ENCODE assay signal across 19 cellular contexts in genomic region chr20:17298751-17299150, GRCh38.
A peak's percentile ranks its signal among the peaks of the same experiment; 100 is the strongest.
DNase-seq lines count a peak whose midpoint lies in the region; ATAC-seq, FAIRE-seq and TF ChIP-seq lines count a peak whose summit lies in the region.
"Had no signal": no experiment of that assay in that cellular context is flagged by ENCODE, and none has a peak within 500 bp of the region (broad histone marks: within the 10 kb centered on the region; RNA-seq: fewer than 3 reads in every experiment).

No MANE protein-coding gene starts in this region.

- no peaks in the 10 kb centered on the region for H3K9me2 ChIP-seq in Karpas-422 (replicated peaks; ENCODE audit: insufficient read depth, low read length)

- no peak for TF ChIP-seq EP300 in K562 (IDR thresholded peaks at IDR 0.05; ENCODE audit: low read length)

- H3K4me2 ChIP-seq in K562 (ENCODE audit: insufficient read depth, low read length): no peak overlapping the region
- H3K4me2 ChIP-seq in Karpas-422 (ENCODE audit: low read depth, low read length, poor library complexity, severe bottlenecking): no peak overlapping the region
- H3K4me2 ChIP-seq: GM23338 had no signal

- no TSS peak for BruUV-seq in A673 (replicated peaks; lab: Mats Ljungman, UMichigan)
- no TSS peak for BruUV-seq in K562 (replicated peaks; lab: Mats Ljungman, UMichigan)

- intact Hi-C loops in A673 (cut with micrococcal nuclease; ENCODE audit: unreplicated experiment): loop anchor here (5.0 kb wide), 1 partner anchor 126 kb away; no protein-coding TSS in a partner anchor
- intact Hi-C loops in K562 (cut with micrococcal nuclease): no loop called here

- CTCF ChIA-PET in A673 (lab: Charles Lee) (no interaction called here), K562 (lab: Yijun Ruan, JAX; ENCODE audit: low intra/inter-chr PET ratio) (no interaction called here)

- H3K27me3 ChIP-seq in A673 (replicated peaks; ENCODE audit: insufficient read depth, low read depth, low read length, poor library complexity) (no peaks in the 10 kb centered on the region), K562 (ENCODE audit: control insufficient read depth in 2 of 2, insufficient read depth in 2 of 2, low read length in 2 of 2) (no peaks in the 10 kb centered on the region), Karpas-422 (ENCODE audit: low read length) (no peaks in the 10 kb centered on the region)

- WGBS in K562 (ENCODE audit: insufficient coverage, low coverage, missing lambda C conversion rate): 0% methylated on average over 2 of the region's 2 CpGs

- FAIRE-seq in K562 (lab: Jason Lieb, UNC) (no peak), islet of Langerhans (lab: Jason Lieb, UNC) (peak; percentile 30)
- FAIRE-seq: GM12891, GM18507 had no signal

- no peak for TF ChIP-seq POLR2A in K562 (conservative IDR thresholded peaks at IDR 0.05)

- no peaks in the 10 kb centered on the region for H4K20me1 ChIP-seq in K562 (replicated peaks; ENCODE audit: control insufficient read depth, insufficient read depth, low read length)
- no peaks in the 10 kb centered on the region for H4K20me1 ChIP-seq in Karpas-422 (ENCODE audit: insufficient read depth, low read depth, low read length)

- no peaks in the 10 kb centered on the region for H3K9me1 ChIP-seq in K562 (ENCODE audit: control insufficient read depth, insufficient read depth, low read length)

- peaks cover 53% of the 10 kb centered on the region for H3K4me1 ChIP-seq in A673 (ENCODE audit: insufficient read depth, low read length, poor library complexity, severe bottlenecking)
- H3K4me1 ChIP-seq in K562 (replicated peaks in 1 of 2; ENCODE audit: control insufficient read depth in 2 of 2, insufficient read depth in 2 of 2, low read length in 2 of 2): no peaks in the 10 kb centered on the region
- no peaks in the 10 kb centered on the region for H3K4me1 ChIP-seq in Karpas-422 (ENCODE audit: low read length)

- ATAC-seq in K562: no peak
- ATAC-seq: GM23338 had no signal

- TF ChIP-seq RAD21 in K562 (CRISPR knock-in tag; conservative IDR thresholded peaks at IDR 0.05 in 1 of 2, IDR thresholded peaks at IDR 0.05 in 1 of 2): no peak

- H3K36me3 ChIP-seq in A673 (ENCODE audit: insufficient read depth, low read length, poor library complexity, severe bottlenecking): peaks cover 10% of the 10 kb centered on the region
- no peaks in the 10 kb centered on the region for H3K36me3 ChIP-seq in K562 (ENCODE audit: control insufficient read depth, insufficient read depth, low read length)
- no peaks in the 10 kb centered on the region for H3K36me3 ChIP-seq in Karpas-422 (ENCODE audit: insufficient read depth, low read length)

- H3K27ac ChIP-seq in A673 (ENCODE audit: low read depth, low read length, poor library complexity, severe bottlenecking): peak overlapping the region; percentile 34
- H3K27ac ChIP-seq in K562 (ENCODE audit: extremely low read depth, low read depth, low read length): no peak overlapping the region
- no peak overlapping the region for H3K27ac ChIP-seq in Karpas-422 (ENCODE audit: low read length)

- H3K79me2 ChIP-seq in K562 (ENCODE audit: control insufficient read depth, insufficient read depth, low read length) (no peaks in the 10 kb centered on the region), Karpas-422 (ENCODE audit: low read length) (no peaks in the 10 kb centered on the region)

- H3K9me3 ChIP-seq in A673 (ENCODE audit: low read depth, low read length, poor library complexity, severe bottlenecking): peaks cover 11% of the 10 kb centered on the region
- H3K9me3 ChIP-seq in K562 (replicated peaks; ENCODE audit: control insufficient read depth, insufficient read depth, low read depth, low read length): no peaks in the 10 kb centered on the region
- H3K9me3 ChIP-seq in Karpas-422 (ENCODE audit: low read length): no peaks in the 10 kb centered on the region

- no peak for DNase-seq in A673 (ENCODE audit: low spot score)
- DNase-seq in K562 (ENCODE audit: extremely low read depth in 1 of 4, low spot score in 3 of 4): no peak
- no peak for DNase-seq in Karpas-422
- DNase-seq in iPS-NIHi11 (ENCODE audit: low spot score): no peak
- no peak for DNase-seq in NCI-H1694 treated with DMSO at 0.1 percent for 48 hours (lab: John Stamatoyannopoulos, UW)
- DNase-seq: ACHN; C1 segment of cervical spinal cord; Calu3; CD4-positive, alpha-beta memory T cell; COR-L47; DMS53; DMS79 treated with DMSO at 0.1 percent for 48 hours; GF-D8; H7; HCEC 1CT had no signal

- TF ChIP-seq CTCF in A673 (conservative IDR thresholded peaks at IDR 0.05; ENCODE audit: low read depth, low read length) (no peak), K562 (IDR thresholded peaks at IDR 0.05 in 2 of 3, conservative IDR thresholded peaks at IDR 0.05 in 1 of 3; ENCODE audit: insufficient read depth in 2 of 3, low read depth in 1 of 3, low read length in 3 of 3) (no peak)

- no peak overlapping the region for H3K4me3 ChIP-seq in A673 (ENCODE audit: low read depth, low read length, poor library complexity, severe bottlenecking)
- H3K4me3 ChIP-seq in K562: no peak overlapping the region
- no peak overlapping the region for H3K4me3 ChIP-seq in Karpas-422 (ENCODE audit: low read length)
- H3K4me3 ChIP-seq: GM23338 had no signal

- POLR2A ChIA-PET in A673 (lab: Charles Lee; ENCODE audit: low non-redundant PET) (no interaction called here), K562 (lab: Yijun Ruan, JAX) (no interaction called here)

- H3K9ac ChIP-seq in K562 (ENCODE audit: insufficient read depth in 1 of 2, low read depth in 2 of 2, low read length in 2 of 2) (no peak overlapping the region), Karpas-422 (ENCODE audit: low read length) (no peak overlapping the region)

- no peak overlapping the region for H2AFZ ChIP-seq in K562 (ENCODE audit: low read depth, low read length)
- no peak overlapping the region for H2AFZ ChIP-seq in Karpas-422 (ENCODE audit: low read length)
- H2AFZ ChIP-seq: GM23338 had no signal

- in situ Hi-C loops in K562 (cut with MboI): no loop called here

TF ChIP-seq in K562, 482 proteins besides CTCF, POLR2A, EP300 and RAD21:
- TF ChIP-seq CEBPG (CRISPR knock-in tag; IDR thresholded peaks at IDR 0.05) (no peak), CEBPG (tag; conservative IDR thresholded peaks at IDR 0.05 in 1 of 2, IDR thresholded peaks at IDR 0.05 in 1 of 2) (peak in 1 of 2 experiments; percentile 64; a peak in 1 of 4 replicates), E2F5 (CRISPR knock-in tag; IDR thresholded peaks at IDR 0.05) (no peak), CEBPB (tag; IDR thresholded peaks at IDR 0.05) (peak; percentile 50)
